11 cellular contexts compared by ENCODE assay signal in the genomic region with DNA sequence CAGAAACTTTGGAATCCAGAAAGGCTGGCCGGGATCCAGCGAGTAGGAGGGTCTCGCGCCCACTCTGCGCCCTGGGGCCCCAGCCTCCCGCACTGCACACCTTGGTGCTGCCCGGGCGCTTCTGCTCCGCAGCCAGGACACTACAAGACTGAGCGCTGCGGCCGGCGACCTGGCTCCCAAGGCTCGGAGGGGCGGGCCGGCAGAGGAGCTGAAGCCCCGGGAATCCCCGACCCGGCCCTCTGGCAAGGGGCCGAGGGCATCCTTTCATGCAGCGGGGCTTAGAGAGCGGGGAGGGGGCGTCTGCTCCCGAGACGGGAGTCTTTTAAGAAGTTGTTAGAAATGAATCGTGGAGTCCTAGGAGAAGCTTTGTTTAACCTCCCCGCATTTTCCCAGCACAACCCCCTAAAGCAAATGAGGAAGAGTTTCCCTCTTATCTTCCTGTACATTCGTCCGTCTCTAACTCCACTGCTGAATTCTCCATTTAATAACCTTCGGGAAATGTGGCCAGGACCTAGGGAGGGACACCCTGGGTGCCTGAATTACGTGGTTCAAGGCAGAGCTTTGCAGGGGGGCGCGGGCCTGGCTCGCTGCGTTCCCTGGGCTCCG. TPM values are rescaled to one million over a fixed set of nuclear protein-coding genes. Genes with fewer than 3 reads are reported as not detected.
DNase-seq lines count a peak whose midpoint lies in the region; ATAC-seq, FAIRE-seq and TF ChIP-seq lines count a peak whose summit lies in the region.
"Had no signal": no experiment of that assay in that cellular context is flagged by ENCODE, and none has a peak within 500 bp of the region (broad histone marks: within the 10 kb centered on the region; RNA-seq: fewer than 3 reads in every experiment).

No MANE protein-coding gene starts in this region.

- H3K36me3 ChIP-seq in neural progenitor cell: no peaks in the 10 kb centered on the region

- TF ChIP-seq CTCF in neural progenitor cell (IDR thresholded peaks at IDR 0.05): no peak

- peaks cover 73% of the 10 kb centered on the region for H3K27me3 ChIP-seq in neural progenitor cell

- peak overlapping the region; percentile 69 for H3K4me3 ChIP-seq in neural progenitor cell

- peaks cover 21% of the 10 kb centered on the region for H4K20me1 ChIP-seq in neural progenitor cell (ENCODE audit: low read depth)

- DNase-seq in activated T-cell treated with anti-CD3 and anti-CD28 coated beads, Interleukin-2, amount 50 U/mL, for 72 hours: no peak
- DNase-seq in activated T-cell treated with anti-CD3 and anti-CD28 coated beads for 4 hours: no peak
- peak; percentile 52 for DNase-seq in Right ventricle myocardium superior
- DNase-seq in neural progenitor cell (ENCODE audit: low spot score): peak; percentile 73
- DNase-seq in urothelium cell line (ENCODE audit: low spot score): peak; percentile 57
- no peak for DNase-seq in RCC 7860 (ENCODE audit: low spot score)
- DNase-seq: effector memory CD8-positive, alpha-beta T cell; NCI-H2081 had no signal

- H3K4me2 ChIP-seq in neural progenitor cell: peak overlapping the region; percentile 100

- H3K27me3 Mint-ChIP-seq in activated T-cell treated with anti-CD3 and anti-CD28 coated beads, Interleukin-2, amount 50 U/mL, for 72 hours (ENCODE audit: low read depth): peaks cover 72% of the 10 kb centered on the region
- H3K27me3 Mint-ChIP-seq in neural progenitor cell (ENCODE audit: insufficient read depth, low read depth): peaks cover 53% of the 10 kb centered on the region

- H3K9me3 ChIP-seq in neural progenitor cell (ENCODE audit: low read depth): no peaks in the 10 kb centered on the region

- H3K27ac Mint-ChIP-seq in activated T-cell treated with anti-CD3 and anti-CD28 coated beads, Interleukin-2, amount 50 U/mL, for 72 hours: no peak overlapping the region
- no peak overlapping the region for H3K27ac Mint-ChIP-seq in neural progenitor cell
- H3K27ac Mint-ChIP-seq: effector memory CD8-positive, alpha-beta T cell had no signal

- no peak for ATAC-seq in activated T-cell treated with anti-CD3 and anti-CD28 coated beads, Interleukin-2, amount 50 U/mL, for 72 hours (replicated peaks in 1 of 2)
- ATAC-seq in Right ventricle myocardium superior (ENCODE audit: poor library complexity): peak; percentile 42
- ATAC-seq in GM21423 (IDR thresholded peaks at IDR 0.05; ENCODE audit: unreplicated experiment): no peak
- no peak for ATAC-seq in HG03139 (IDR thresholded peaks at IDR 0.05; ENCODE audit: unreplicated experiment)
- ATAC-seq: effector memory CD8-positive, alpha-beta T cell had no signal

- H3K4me1 Mint-ChIP-seq in activated T-cell treated with anti-CD3 and anti-CD28 coated beads, Interleukin-2, amount 50 U/mL, for 72 hours (ENCODE audit: low read depth): peaks cover 12% of the 10 kb centered on the region
- peaks cover 10% of the 10 kb centered on the region for H3K4me1 Mint-ChIP-seq in neural progenitor cell

- no peaks in the 10 kb centered on the region for H3K79me2 ChIP-seq in neural progenitor cell (ENCODE audit: low read depth)

- H3K9me3 Mint-ChIP-seq in activated T-cell treated with anti-CD3 and anti-CD28 coated beads, Interleukin-2, amount 50 U/mL, for 72 hours: no peaks in the 10 kb centered on the region
- no peaks in the 10 kb centered on the region for H3K9me3 Mint-ChIP-seq in neural progenitor cell

- intact Hi-C loops in Right ventricle myocardium superior (cut with DNase I): loop anchor here (10.0 kb wide), 1 partner anchor 150 kb away; no protein-coding TSS in a partner anchor

- H3F3A ChIP-seq in neural progenitor cell (ENCODE audit: low read depth): peaks cover 14% of the 10 kb centered on the region

- peaks cover 3 to 4% of the 10 kb centered on the region in 2 donors for H3K36me3 Mint-ChIP-seq in activated T-cell treated with anti-CD3 and anti-CD28 coated beads, Interleukin-2, amount 50 U/mL, for 72 hours (ENCODE audit: insufficient read depth in 2 of 2)
- no peaks in the 10 kb centered on the region for H3K36me3 Mint-ChIP-seq in neural progenitor cell

- H3K4me1 ChIP-seq in neural progenitor cell: peaks cover 17% of the 10 kb centered on the region

- H3K27ac ChIP-seq in neural progenitor cell: no peak overlapping the region

- H3K4me3 Mint-ChIP-seq in activated T-cell treated with anti-CD3 and anti-CD28 coated beads, Interleukin-2, amount 50 U/mL, for 72 hours: peak overlapping the region; percentile 40 to 58
- H3K4me3 Mint-ChIP-seq in neural progenitor cell: peak overlapping the region; percentile 91
- H3K4me3 Mint-ChIP-seq: effector memory CD8-positive, alpha-beta T cell had no signal

- H2AFZ ChIP-seq in neural progenitor cell (replicated peaks): peak overlapping the region; percentile 92

- FAIRE-seq in urothelium cell line (lab: Jason Lieb, UNC) (no peak), RCC 7860 (lab: Jason Lieb, UNC) (no peak)
- FAIRE-seq: GM12891 had no signal

- H3K9ac ChIP-seq in neural progenitor cell: no peak overlapping the region

RNA-seq across cellular contexts. Expression of gene VWC2, which starts 1.1 kb away (rescaled TPM):
- total RNA-seq in activated T-cell treated with anti-CD3 and anti-CD28 coated beads, Interleukin-2, amount 50 U/mL, for 72 hours: not detected
- total RNA-seq in Right ventricle myocardium superior: 7.7 TPM
- 0.03 TPM in 1 of 2 replicates, not detected in the other for total RNA-seq in neural progenitor cell (ENCODE audit: low replicate concordance)

Comparison
In these comparisons a context has a peak if more than half of its experiments do, and no peak if none do; other contexts are left out.
1. DNase-seq: peak in Right ventricle myocardium superior (single experiment), neural progenitor cell (single experiment) and urothelium cell line (single experiment); none in activated T-cell treated with anti-CD3 and anti-CD28 coated beads, Interleukin-2, amount 50 U/mL, for 72 hours (0 of 2), activated T-cell treated with anti-CD3 and anti-CD28 coated beads for 4 hours (single experiment) and RCC 7860 (single experiment).